ENCODE assay signal across 19 cellular contexts in the genomic region with DNA sequence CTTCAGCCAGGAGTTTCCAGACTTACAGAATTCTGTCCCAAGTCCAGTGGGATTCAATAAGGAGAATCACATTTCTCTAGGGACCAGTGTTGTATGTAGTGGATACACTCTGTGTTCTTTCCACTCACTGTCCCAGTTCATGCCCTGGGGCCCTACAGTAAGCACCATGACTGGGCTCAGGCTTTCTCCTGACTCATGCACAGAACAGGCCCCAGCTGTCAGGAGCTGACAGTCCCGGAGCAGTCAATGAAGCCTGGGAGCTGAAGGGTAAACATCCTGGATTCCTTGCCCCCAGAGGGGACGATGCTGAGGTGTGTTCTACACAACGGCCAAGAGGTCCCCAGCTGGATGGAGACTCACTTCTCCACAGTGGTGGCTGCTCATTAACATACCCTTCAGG. TPM values are rescaled to one million over a fixed set of nuclear protein-coding genes. Genes with fewer than 3 reads are reported as not detected.
DNase-seq lines count a peak whose midpoint lies in the region; ATAC-seq, FAIRE-seq and TF ChIP-seq lines count a peak whose summit lies in the region.
"Had no signal": no experiment of that assay in that cellular context is flagged by ENCODE, and none has a peak within 500 bp of the region (broad histone marks: within the 10 kb centered on the region; RNA-seq: fewer than 3 reads in every experiment).

No MANE protein-coding gene starts in this region.

- in situ Hi-C loops in ACHN (cut with HindIII; ENCODE audit: low pct_ligation_motif_present, low pct_unique_long_range_greater_than_20kb, low sequenced_read_pairs), result no loop called here

- H2BK120ac ChIP-seq in mesenchymal stem cell (ENCODE audit: low read depth, low read length), result no peak overlapping the region

- TF ChIP-seq POLR2A in H54 (IDR thresholded peaks at IDR 0.05; ENCODE audit: low read depth, low read length), result no peak

- peak overlapping the region in 1 of 2 experiments; percentile 29 for H2BK12ac ChIP-seq in mesenchymal stem cell (ENCODE audit: low read length in 2 of 2)

- H2AK5ac ChIP-seq in mesenchymal stem cell (ENCODE audit: low read length, severe bottlenecking), result no peak overlapping the region

- no peak overlapping the region for H3K27ac ChIP-seq in mesenchymal stem cell (ENCODE audit: low read length, poor library complexity, severe bottlenecking)
- H3K27ac ChIP-seq: BLaER1, HL-60 had no signal

- H2BK5ac ChIP-seq in mesenchymal stem cell (ENCODE audit: low read depth, low read length, poor library complexity, severe bottlenecking), result no peak overlapping the region

- DNase-seq in ELF-1 (ENCODE audit: low read depth, low spot score) (peak; percentile 61), MG63 (peak; percentile 14), bronchial epithelial cell (ENCODE audit: low read depth) (peak; percentile 61), mesenchymal stem cell (peak; percentile 95), AML-193 (lab: John Stamatoyannopoulos, UW) (no peak), H54 (ENCODE audit: insufficient read length, low spot score) (no peak), left ventricle myocardium superior (no peak), ACHN (no peak)
- DNase-seq: CD8-positive, alpha-beta memory T cell; KG1; MM.1S; NCI-H1105; NCI-H187; NCI-H446; NCI-H748 treated with DMSO at 0.1 percent for 48 hours had no signal

- H3K9ac ChIP-seq in mesenchymal stem cell (ENCODE audit: low read length), result no peak overlapping the region
- H3K9ac ChIP-seq: BLaER1 had no signal

- H4K8ac ChIP-seq in mesenchymal stem cell (ENCODE audit: low read length), result peak overlapping the region; percentile 19

- H3K4ac ChIP-seq in mesenchymal stem cell (ENCODE audit: low read depth in 1 of 2, low read length in 2 of 2), result no peak overlapping the region

- no peaks in the 10 kb centered on the region for H3K4me1 ChIP-seq in mesenchymal stem cell (ENCODE audit: control insufficient read depth, insufficient read depth, low read depth, low read length)

- H3K27me3 ChIP-seq in MG63 (no peaks in the 10 kb centered on the region), bronchial epithelial cell (ENCODE audit: control insufficient read depth, insufficient read depth, low read length) (no peaks in the 10 kb centered on the region), mesenchymal stem cell (ENCODE audit: control insufficient read depth in 1 of 2, insufficient read depth in 1 of 2, low read length in 2 of 2) (peaks cover 4 to 35% of the 10 kb centered on the region in 2 experiments)
- H3K27me3 ChIP-seq: BLaER1 had no signal

- H3K23ac ChIP-seq in mesenchymal stem cell (ENCODE audit: low read length in 2 of 2), result no peak overlapping the region

- H2BK15ac ChIP-seq in mesenchymal stem cell (ENCODE audit: low read depth, poor library complexity, severe bottlenecking), result no peak overlapping the region

- H3K36me3 ChIP-seq in MG63, result no peaks in the 10 kb centered on the region
- no peaks in the 10 kb centered on the region for H3K36me3 ChIP-seq in bronchial epithelial cell (ENCODE audit: control insufficient read depth, insufficient read depth, low read length)
- no peaks in the 10 kb centered on the region for H3K36me3 ChIP-seq in mesenchymal stem cell (ENCODE audit: control insufficient read depth in 1 of 2, insufficient read depth in 2 of 2, low read depth in 1 of 2, low read length in 2 of 2)
- H3K36me3 ChIP-seq: BLaER1 had no signal

- intact Hi-C loops in left ventricle myocardium superior (cut with micrococcal nuclease), result no loop called here

- WGBS in mesenchymal stem cell, result 0% methylated on average over 3 of the region's 3 CpGs

- TF ChIP-seq CTCF in bronchial epithelial cell (IDR thresholded peaks at IDR 0.05; ENCODE audit: insufficient read depth, low read length, severe bottlenecking), result no peak

- H3K9me3 ChIP-seq in MG63, result no peaks in the 10 kb centered on the region
- H3K9me3 ChIP-seq in mesenchymal stem cell (ENCODE audit: control insufficient read depth, low read length), result peaks cover 4% of the 10 kb centered on the region
- H3K9me3 ChIP-seq: BLaER1 had no signal

- no peak for ATAC-seq in left ventricle myocardium superior
- ATAC-seq: GM12878, Panc1 had no signal

- no peak overlapping the region for H3K14ac ChIP-seq in mesenchymal stem cell (ENCODE audit: low read length in 2 of 2)

- H3K4me2 ChIP-seq in mesenchymal stem cell (ENCODE audit: low read length, poor library complexity, severe bottlenecking), result no peak overlapping the region
- H3K4me2 ChIP-seq: BLaER1 had no signal

- H2AFZ ChIP-seq in mesenchymal stem cell (ENCODE audit: low read depth, low read length), result no peak overlapping the region

- no peak for FAIRE-seq in bronchial epithelial cell (lab: Jason Lieb, UNC)
- no peak for FAIRE-seq in H54 (lab: Jason Lieb, UNC)
- FAIRE-seq: GM12878 had no signal

- H3K79me1 ChIP-seq in mesenchymal stem cell (replicated peaks; ENCODE audit: low read length, poor library complexity, severe bottlenecking), result no peaks in the 10 kb centered on the region

- no peak overlapping the region for H3K18ac ChIP-seq in mesenchymal stem cell (ENCODE audit: low read depth in 1 of 2, low read length in 2 of 2)

- H3K4me3 ChIP-seq in MG63 (no peak overlapping the region), bronchial epithelial cell (ENCODE audit: low read depth, low read length) (no peak overlapping the region), mesenchymal stem cell (ENCODE audit: insufficient read depth in 1 of 2, low read depth in 1 of 2, low read length in 2 of 2) (no peak overlapping the region)
- H3K4me3 ChIP-seq: BLaER1, GM12878 had no signal

- H4K91ac ChIP-seq in mesenchymal stem cell (ENCODE audit: low read length), result no peak overlapping the region

RNA-seq across cellular contexts. Expression of a gene that starts 40.2 kb away (rescaled TPM):
- total RNA-seq in MG63 (2014; rRNA removed; shearing (Covaris generic); ENCODE audit: low replicate concordance), result not detected in 2 replicates
- total RNA-seq in bronchial epithelial cell (not detected in 2 replicates), left ventricle myocardium superior (not detected)
- polyA plus RNA-seq in mesenchymal stem cell (2013, experiment 1 of 2), result 0.03 TPM
- polyA plus RNA-seq in mesenchymal stem cell (2013, experiment 2 of 2), result 0.01 TPM
- total RNA-seq: CD8-positive, alpha-beta memory T cell; GM12878 had no signal
- polyA plus RNA-seq: GM12878 had no signal

Comparison
In these comparisons a context has a peak if more than half of its experiments do, and no peak if none do; other contexts are left out.
1. DNase-seq: peak in ELF-1 (single experiment), MG63 (single experiment), bronchial epithelial cell (single experiment) and mesenchymal stem cell (single experiment); none in AML-193 (0 of 2), H54 (single experiment), left ventricle myocardium superior (single experiment) and ACHN (single experiment).